Comparison of ENCODE assay signal across 1 cellular context in genomic region chr17:61862975-61863800, GRCh38.
A peak's percentile ranks its signal among the peaks of the same experiment; 100 is the strongest.
TF ChIP-seq lines count a peak whose summit lies in the region.

BRIP1 (minus strand) TSS chr17:61863528; CDS start chr17:61861539, 1,989 bp downstream.

TF ChIP-seq in HepG2, 621 proteins besides CTCF, POLR2A, EP300 and RAD21 (continued from another document and continues in another):
- TF ChIP-seq ZBTB46 (CRISPR knock-in tag; IDR thresholded peaks at IDR 0.05; ENCODE audit: borderline replicate concordance) (peak; percentile 75; the same call in 1 of the 2 replicates), TFE3 (CRISPR knock-in tag; IDR thresholded peaks at IDR 0.05) (no peak), ZBTB2 (CRISPR knock-in tag; IDR thresholded peaks at IDR 0.05; ENCODE audit: low read depth) (peak; percentile 41; the same call in 1 of the 2 replicates), EHMT2 (IDR thresholded peaks at IDR 0.05; ENCODE audit: borderline replicate concordance, low read depth, low read length) (no peak; the same call in 1 of the 2 replicates), ZNF574 (CRISPR knock-in tag; IDR thresholded peaks at IDR 0.05) (0 out of 2 replicates have a peak, but pooled peaks have one; percentile 47), PITX1 (CRISPR knock-in tag; IDR thresholded peaks at IDR 0.05) (peak; percentile 41; the same call in 1 of the 2 replicates), NFATC3 (CRISPR knock-in tag; IDR thresholded peaks at IDR 0.05) (0 out of 2 replicates have a peak, but pooled peaks have one; percentile 48), THAP7 (CRISPR knock-in tag; IDR thresholded peaks at IDR 0.05) (0 out of 2 replicates have a peak, but pooled peaks have one; percentile 15), ZNF20 (CRISPR knock-in tag; IDR thresholded peaks at IDR 0.05) (no peak), ATF7-NPFF (CRISPR knock-in tag; IDR thresholded peaks at IDR 0.05; ENCODE audit: low read depth) (peak; percentile 81), ZNF362 (CRISPR knock-in tag; IDR thresholded peaks at IDR 0.05; ENCODE audit: borderline replicate concordance) (peak; percentile 100), HDAC1 (CRISPR knock-in tag; IDR thresholded peaks at IDR 0.05) (peak; percentile 68), HOXD1 (CRISPR knock-in tag; IDR thresholded peaks at IDR 0.05) (no peak), NR3C1 (CRISPR knock-in tag; IDR thresholded peaks at IDR 0.05) (no peak), ZNF276 (CRISPR knock-in tag; IDR thresholded peaks at IDR 0.05; ENCODE audit: low read depth) (0 out of 2 replicates have a peak, but pooled peaks have one; percentile 38), ZNF543 (CRISPR knock-in tag; IDR thresholded peaks at IDR 0.05) (peak; percentile 87; the same call in 1 of the 2 replicates), ARID4A (CRISPR knock-in tag; IDR thresholded peaks at IDR 0.05; ENCODE audit: borderline replicate concordance) (peak; percentile 96), ZNF841 (CRISPR knock-in tag; IDR thresholded peaks at IDR 0.05; ENCODE audit: borderline replicate concordance) (no peak), NAIF1 (CRISPR knock-in tag; IDR thresholded peaks at IDR 0.05; ENCODE audit: borderline replicate concordance) (peak; percentile 49; the same call in 1 of the 2 replicates), ZNF766 (CRISPR knock-in tag; IDR thresholded peaks at IDR 0.05; ENCODE audit: borderline replicate concordance) (no peak), ZNF770 (CRISPR knock-in tag; IDR thresholded peaks at IDR 0.05) (0 out of 2 replicates have a peak, but pooled peaks have one; percentile 23), PHF20 (CRISPR knock-in tag; IDR thresholded peaks at IDR 0.05) (peak; percentile 50), ZSCAN5A (CRISPR knock-in tag; IDR thresholded peaks at IDR 0.05; ENCODE audit: borderline replicate concordance) (peak; percentile 21; the same call in 1 of the 2 replicates), HCFC1 (IDR thresholded peaks at IDR 0.05; ENCODE audit: low read depth, low read length) (no peak), MAFK (conservative IDR thresholded peaks at IDR 0.05 in 1 of 2, IDR thresholded peaks at IDR 0.05 in 1 of 2; ENCODE audit: low read length in 2 of 2) (peak; percentile 65 to 78), JUN (CRISPR knock-in tag; IDR thresholded peaks at IDR 0.05) (peak; percentile 23; the same call in 1 of the 2 replicates), POGK (CRISPR knock-in tag; conservative IDR thresholded peaks at IDR 0.05) (peak; percentile 62; the same call in 1 of the 2 replicates)
